1 cellular context compared by ENCODE assay signal in genomic region chr12:10339441-10339840, GRCh38.
TF ChIP-seq lines count a peak whose summit lies in the region.

No MANE protein-coding gene starts in this region.

TF ChIP-seq in GM23338, 12 proteins besides CTCF, POLR2A, EP300 and RAD21 (continued from another document):
- TF ChIP-seq ZNF462 (CRISPR knock-in tag; IDR thresholded peaks at IDR 0.05) (no peak), POLR2AphosphoS5 (IDR thresholded peaks at IDR 0.05; ENCODE audit: low read depth) (no peak), STAT1 (IDR thresholded peaks at IDR 0.05; ENCODE audit: unreplicated experiment) (no peak), JUNB (IDR thresholded peaks at IDR 0.05; ENCODE audit: unreplicated experiment) (no peak), NANOG (IDR thresholded peaks at IDR 0.05; ENCODE audit: borderline replicate concordance) (no peak), ZNF114 (CRISPR knock-in tag; IDR thresholded peaks at IDR 0.05) (no peak), ZNF331 (CRISPR knock-in tag; IDR thresholded peaks at IDR 0.05; ENCODE audit: low read depth) (no peak), EZH2phosphoT487 (IDR thresholded peaks at IDR 0.05; ENCODE audit: unreplicated experiment) (no peak), REST (IDR thresholded peaks at IDR 0.05; ENCODE audit: unreplicated experiment) (no peak)
